In the genomic region with DNA sequence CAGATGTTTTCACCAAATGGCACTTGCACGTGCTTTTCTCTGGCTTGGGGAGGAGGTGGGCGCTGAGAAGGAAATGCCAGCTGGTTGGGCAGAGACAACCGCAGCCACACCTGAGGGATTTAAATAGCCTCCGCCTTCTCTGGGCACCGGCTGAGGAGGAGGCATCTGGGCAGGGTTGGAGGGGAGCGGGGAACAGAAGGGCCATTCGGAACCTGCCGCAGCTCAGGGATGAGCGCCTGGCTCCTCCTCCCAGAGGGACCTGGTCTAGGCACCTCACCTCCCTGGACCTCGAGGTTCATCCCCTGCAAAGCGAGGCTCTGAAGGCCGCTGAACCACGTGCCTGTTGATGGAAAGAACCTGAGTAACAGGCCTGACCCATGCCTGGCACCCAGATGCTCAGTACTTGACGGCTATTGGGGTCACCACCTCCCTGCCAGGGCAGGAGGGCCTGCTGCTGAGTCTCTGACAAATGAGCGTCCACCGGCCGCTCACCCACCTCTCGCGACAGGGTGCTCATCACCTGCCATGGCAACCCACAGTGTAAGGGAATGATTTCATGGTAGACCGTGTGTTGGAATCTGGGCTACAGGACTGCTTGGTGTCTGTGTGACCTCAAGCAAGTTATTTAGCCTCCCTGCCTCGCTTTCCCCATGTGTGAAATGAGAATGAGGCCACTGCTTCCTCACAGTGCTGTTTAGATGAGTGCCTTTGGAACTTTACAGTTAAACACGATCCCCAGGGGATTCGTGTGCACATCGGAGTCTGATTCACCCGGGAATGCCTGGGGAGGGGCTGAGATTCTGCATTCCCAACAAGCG, we compare ENCODE assay signal across 1 cellular context.
TF ChIP-seq lines count a peak whose summit lies in the region.

No MANE protein-coding gene starts in this region.

TF ChIP-seq in H1, 55 proteins besides CTCF, POLR2A, EP300 and RAD21 (continued from another document):
- TF ChIP-seq, protein P1, sequence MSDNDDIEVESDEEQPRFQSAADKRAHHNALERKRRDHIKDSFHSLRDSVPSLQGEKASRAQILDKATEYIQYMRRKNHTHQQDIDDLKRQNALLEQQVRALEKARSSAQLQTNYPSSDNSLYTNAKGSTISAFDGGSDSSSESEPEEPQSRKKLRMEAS (IDR thresholded peaks at IDR 0.05), result peak; percentile 35; the same call in 1 of the 2 replicates
- TF ChIP-seq KDM4A (IDR thresholded peaks at IDR 0.05; ENCODE audit: low read depth, low read length, severe bottlenecking) (no peak), MAFK (IDR thresholded peaks at IDR 0.05; ENCODE audit: low read depth, low read length) (no peak)
